ENCODE assay signal across 1 cellular context in genomic region chr4:38184404-38184803, GRCh38.
TF ChIP-seq lines count a peak whose summit lies in the region.

No MANE protein-coding gene starts in this region.

TF ChIP-seq in GM23338, 12 proteins besides CTCF, POLR2A, EP300 and RAD21 (continued from another document):
- TF ChIP-seq, protein P1, sequence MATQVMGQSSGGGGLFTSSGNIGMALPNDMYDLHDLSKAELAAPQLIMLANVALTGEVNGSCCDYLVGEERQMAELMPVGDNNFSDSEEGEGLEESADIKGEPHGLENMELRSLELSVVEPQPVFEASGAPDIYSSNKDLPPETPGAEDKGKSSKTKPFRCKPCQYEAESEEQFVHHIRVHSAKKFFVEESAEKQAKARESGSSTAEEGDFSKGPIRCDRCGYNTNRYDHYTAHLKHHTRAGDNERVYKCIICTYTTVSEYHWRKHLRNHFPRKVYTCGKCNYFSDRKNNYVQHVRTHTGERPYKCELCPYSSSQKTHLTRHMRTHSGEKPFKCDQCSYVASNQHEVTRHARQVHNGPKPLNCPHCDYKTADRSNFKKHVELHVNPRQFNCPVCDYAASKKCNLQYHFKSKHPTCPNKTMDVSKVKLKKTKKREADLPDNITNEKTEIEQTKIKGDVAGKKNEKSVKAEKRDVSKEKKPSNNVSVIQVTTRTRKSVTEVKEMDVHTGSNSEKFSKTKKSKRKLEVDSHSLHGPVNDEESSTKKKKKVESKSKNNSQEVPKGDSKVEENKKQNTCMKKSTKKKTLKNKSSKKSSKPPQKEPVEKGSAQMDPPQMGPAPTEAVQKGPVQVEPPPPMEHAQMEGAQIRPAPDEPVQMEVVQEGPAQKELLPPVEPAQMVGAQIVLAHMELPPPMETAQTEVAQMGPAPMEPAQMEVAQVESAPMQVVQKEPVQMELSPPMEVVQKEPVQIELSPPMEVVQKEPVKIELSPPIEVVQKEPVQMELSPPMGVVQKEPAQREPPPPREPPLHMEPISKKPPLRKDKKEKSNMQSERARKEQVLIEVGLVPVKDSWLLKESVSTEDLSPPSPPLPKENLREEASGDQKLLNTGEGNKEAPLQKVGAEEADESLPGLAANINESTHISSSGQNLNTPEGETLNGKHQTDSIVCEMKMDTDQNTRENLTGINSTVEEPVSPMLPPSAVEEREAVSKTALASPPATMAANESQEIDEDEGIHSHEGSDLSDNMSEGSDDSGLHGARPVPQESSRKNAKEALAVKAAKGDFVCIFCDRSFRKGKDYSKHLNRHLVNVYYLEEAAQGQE (IDR thresholded peaks at IDR 0.05; ENCODE audit: unreplicated experiment) = no peak
- TF ChIP-seq ZNF114 (CRISPR knock-in tag; IDR thresholded peaks at IDR 0.05) (no peak), CREB1 (CRISPR knock-in tag; IDR thresholded peaks at IDR 0.05; ENCODE audit: low read depth) (no peak), POLR2AphosphoS5 (IDR thresholded peaks at IDR 0.05; ENCODE audit: low read depth) (no peak), ZNF331 (CRISPR knock-in tag; IDR thresholded peaks at IDR 0.05; ENCODE audit: low read depth) (no peak)
